In genomic region chr6:31541059-31541657, GRCh38 we compare ENCODE assay signal across 8 cellular contexts. TPM values are rescaled to one million over a fixed set of nuclear protein-coding genes. Genes with fewer than 3 reads are reported as not detected.
A peak's percentile ranks its signal among the peaks of the same experiment; 100 is the strongest.
DNase-seq lines count a peak whose midpoint lies in the region; ATAC-seq, FAIRE-seq and TF ChIP-seq lines count a peak whose summit lies in the region.

No MANE protein-coding gene starts in this region.

- TF ChIP-seq EP300 in tibial nerve (IDR thresholded peaks at IDR 0.05): no peak

- no peaks in the 10 kb centered on the region for H3K27me3 ChIP-seq in naive thymus-derived CD4-positive, alpha-beta T cell (ENCODE audit: control insufficient read depth in 2 of 2, insufficient read depth in 2 of 2, low read length in 2 of 2)
- no peaks in the 10 kb centered on the region for H3K27me3 ChIP-seq in tibial nerve

- intact Hi-C loops in naive thymus-derived CD4-positive, alpha-beta T cell (cut with micrococcal nuclease): loop anchor here (1.0 to 10.0 kb wide), 9 partner anchors 47 to 654 kb away; partner anchors contain the start of genes BAG6 (in 2 of the 2), ABHD16A (in 1 of the 2), HLA-C (in 1 of the 2) and LY6G6F (in 1 of the 2)

- no peak for TF ChIP-seq CTCF in AG10803 (conservative IDR thresholded peaks at IDR 0.05; ENCODE audit: low read length)
- TF ChIP-seq CTCF in tibial nerve (IDR thresholded peaks at IDR 0.05): no peak

- peaks cover 25 to 35% (median 28%) of the 10 kb centered on the region in 5 donors for H3K36me3 Mint-ChIP-seq in naive thymus-derived CD4-positive, alpha-beta T cell

- peaks cover 0 to 7% (median 0%) of the 10 kb centered on the region in 11 donors for H3K9me3 Mint-ChIP-seq in naive thymus-derived CD4-positive, alpha-beta T cell

- H3K4me1 Mint-ChIP-seq in naive thymus-derived CD4-positive, alpha-beta T cell: peaks cover 31 to 66% (median 54%) of the 10 kb centered on the region in 7 donors

- no peaks in the 10 kb centered on the region for H3K27me3 Mint-ChIP-seq in naive thymus-derived CD4-positive, alpha-beta T cell

- H3K9me3 ChIP-seq in naive thymus-derived CD4-positive, alpha-beta T cell (ENCODE audit: control insufficient read depth in 2 of 3, low read length in 3 of 3): no peaks in the 10 kb centered on the region
- no peaks in the 10 kb centered on the region for H3K9me3 ChIP-seq in tibial nerve

- H3K4me3 Mint-ChIP-seq in naive thymus-derived CD4-positive, alpha-beta T cell: peak overlapping the region; percentile 84 to 99 (median 98)

- ATAC-seq in GM21528 (IDR thresholded peaks at IDR 0.05; ENCODE audit: low FRiP score, unreplicated experiment) (peak; percentile 3), esophagus mucosa (peak; percentile 46)
- ATAC-seq in naive thymus-derived CD4-positive, alpha-beta T cell: peak; percentile 56

- peaks cover 29 to 38% of the 10 kb centered on the region in 2 donors for H3K4me1 ChIP-seq in naive thymus-derived CD4-positive, alpha-beta T cell (ENCODE audit: control insufficient read depth in 2 of 2, insufficient read depth in 2 of 2, low read length in 2 of 2)
- peaks cover 4 to 59% (median 25%) of the 10 kb centered on the region in 4 donors for H3K4me1 ChIP-seq in tibial nerve

- peak overlapping the region; percentile 97 for H3K27ac ChIP-seq in naive thymus-derived CD4-positive, alpha-beta T cell (ENCODE audit: low read depth, low read length)
- H3K27ac ChIP-seq in tibial nerve: peak overlapping the region; percentile 93 to 99 (median 98)

- H3K4me3 ChIP-seq in AG10803 (ENCODE audit: low read length) (peak overlapping the region; percentile 72), tibial nerve (peak overlapping the region; percentile 65 to 84 (median 74))
- peak overlapping the region; percentile 77 for H3K4me3 ChIP-seq in naive thymus-derived CD4-positive, alpha-beta T cell (ENCODE audit: low read length)

- CTCF ChIA-PET in naive thymus-derived CD4-positive, alpha-beta T cell (lab: Charles Lee): interaction anchor here (0.6 to 3.3 kb wide), 13 partner anchors 10 to 1782 kb away, joined by 3 to 33 read pairs (median 4); partner anchors contain the start of genes NCR3 and NEU1

- peaks cover 4 to 40% (median 28%) of the 10 kb centered on the region in 3 experiments for H3K36me3 ChIP-seq in naive thymus-derived CD4-positive, alpha-beta T cell (ENCODE audit: control insufficient read depth in 2 of 3, insufficient read depth in 3 of 3, low read length in 3 of 3)
- peaks cover 0 to 42% (median 25%) of the 10 kb centered on the region in 3 donors for H3K36me3 ChIP-seq in tibial nerve

- 0 to 1% methylated on average over 21 of the region's 21 CpGs for WGBS in tibial nerve, 2 donors

- no peak for FAIRE-seq in urothelium cell line (lab: Jason Lieb, UNC)

- peak overlapping the region; percentile 90 to 100 (median 100) for H3K27ac Mint-ChIP-seq in naive thymus-derived CD4-positive, alpha-beta T cell

- DNase-seq in AG10803 (ENCODE audit: low read depth): peak; percentile 65
- DNase-seq in NCI-H510A treated with DMSO at 0.1 percent for 48 hours (lab: John Stamatoyannopoulos, UW): peak; percentile 78
- DNase-seq in activated T-cell treated with anti-CD3 and anti-CD28 coated beads for 1 hour (ENCODE audit: low read depth): peak; percentile 63
- peak; percentile 35 to 85 (median 76) for DNase-seq in naive thymus-derived CD4-positive, alpha-beta T cell
- peak in 1 of 2 donors; percentile 66 for DNase-seq in tibial nerve (ENCODE audit: low spot score in 2 of 2)
- DNase-seq in urothelium cell line (ENCODE audit: low spot score): no peak

- no peak for TF ChIP-seq POLR2A in tibial nerve (IDR thresholded peaks at IDR 0.05)

- POLR2A ChIA-PET in naive thymus-derived CD4-positive, alpha-beta T cell (lab: Charles Lee): interaction anchor here (0.5 to 53.8 kb wide), 38 partner anchors 9 to 1431 kb away, joined by 3 to 3078 read pairs (median 4); partner anchors contain the start of genes AIF1, BAG6, C6orf47 and CSNK2B

RNA-seq across cellular contexts. Expression of gene DDX39B, which starts 0.6 kb away (rescaled TPM):
- total RNA-seq in esophagus mucosa: 174 TPM
- 100 to 1,000 TPM; 443 to 761 (median 546) TPM for total RNA-seq in naive thymus-derived CD4-positive, alpha-beta T cell
- 100 to 1,000 TPM; 106 to 125 TPM for polyA plus RNA-seq in naive thymus-derived CD4-positive, alpha-beta T cell
- total RNA-seq in tibial nerve: 100 to 1,000 TPM; 306 to 436 (median 358) TPM

RNA-seq across cellular contexts. Expression of gene ATP6V1G2, which starts 5.2 kb away (rescaled TPM):
- not detected for total RNA-seq in esophagus mucosa
- total RNA-seq in naive thymus-derived CD4-positive, alpha-beta T cell: 1 to 10 TPM; 2.7 to 7.5 (median 4.8) TPM
- polyA plus RNA-seq in naive thymus-derived CD4-positive, alpha-beta T cell: 1 to 10 TPM in 1 of 2 donors, under 1 TPM in 1; 0.38 to 1.9 TPM
- total RNA-seq in tibial nerve: 1 to 10 TPM in 3 of 4 donors, under 1 TPM in 1; 0.60 to 3.8 (median 2.2) TPM

RNA-seq across cellular contexts. Expression of gene NFKBIL1, which starts 6.2 kb away (rescaled TPM):
- total RNA-seq in esophagus mucosa (13.9 TPM), tibial nerve (10 to 100 TPM; 26.2 to 30.2 (median 27.7) TPM)
- 10 to 100 TPM in 4 of 5 experiments, 1 to 10 TPM in 1; 8.7 to 17.2 (median 11.6) TPM for total RNA-seq in naive thymus-derived CD4-positive, alpha-beta T cell
- 10 to 100 TPM in 1 of 2 donors, 1 to 10 TPM in 1; 9.4 to 13.8 TPM for polyA plus RNA-seq in naive thymus-derived CD4-positive, alpha-beta T cell

RNA-seq across cellular contexts. Expression of gene MCCD1, which starts 12.4 kb away (rescaled TPM):
- total RNA-seq in esophagus mucosa (not detected), tibial nerve (not detected)
- total RNA-seq in naive thymus-derived CD4-positive, alpha-beta T cell: not detected
- polyA plus RNA-seq in naive thymus-derived CD4-positive, alpha-beta T cell: not detected

RNA-seq across cellular contexts. Expression of gene LTA, which starts 30.9 kb away (rescaled TPM):
- total RNA-seq in esophagus mucosa (not detected), tibial nerve (not detected)
- 100 to 1,000 TPM in 1 of 5 experiments, 10 to 100 TPM in 4; 12.3 to 110 (median 20.2) TPM for total RNA-seq in naive thymus-derived CD4-positive, alpha-beta T cell
- 10 to 100 TPM; 24.0 to 27.5 TPM for polyA plus RNA-seq in naive thymus-derived CD4-positive, alpha-beta T cell

Comparison
In these comparisons a context has a peak if more than half of its experiments do, and no peak if none do; other contexts are left out.
1. ATAC-seq: peak in every context shown above with its lines; median percentile 56 in naive thymus-derived CD4-positive, alpha-beta T cell; 46 in esophagus mucosa; 3 in GM21528.